23 cellular contexts compared by ENCODE assay signal in genomic region chr15:99142562-99142961, GRCh38. TPM values are rescaled to one million over a fixed set of nuclear protein-coding genes. Genes with fewer than 3 reads are reported as not detected.
A peak's percentile ranks its signal among the peaks of the same experiment; 100 is the strongest.
DNase-seq lines count a peak whose midpoint lies in the region; ATAC-seq, FAIRE-seq and TF ChIP-seq lines count a peak whose summit lies in the region.
"Had no signal": no experiment of that assay in that cellular context is flagged by ENCODE, and none has a peak within 500 bp of the region (broad histone marks: within the 10 kb centered on the region; RNA-seq: fewer than 3 reads in every experiment).

No MANE protein-coding gene starts in this region.

- peaks cover 3% of the 10 kb centered on the region for H3K27me3 Mint-ChIP-seq in nephron progenitor cell (ENCODE audit: low read depth, poor library complexity)
- H3K27me3 Mint-ChIP-seq: T-cell had no signal

- H3K9me3 ChIP-seq in right atrium auricular region (no peaks in the 10 kb centered on the region), transverse colon (no peaks in the 10 kb centered on the region), suprapubic skin (no peaks in the 10 kb centered on the region)
- H3K9me3 ChIP-seq: ascending aorta, BLaER1, pancreas, vagina had no signal

- peaks cover 8% of the 10 kb centered on the region for H3K36me3 ChIP-seq in right atrium auricular region
- H3K36me3 ChIP-seq in transverse colon = no peaks in the 10 kb centered on the region
- peaks cover 30% of the 10 kb centered on the region for H3K36me3 ChIP-seq in suprapubic skin
- H3K36me3 ChIP-seq: BLaER1, pancreas had no signal

- no peak for TF ChIP-seq EP300 in transverse colon (IDR thresholded peaks at IDR 0.05; ENCODE audit: low read depth)
- TF ChIP-seq EP300 in suprapubic skin (IDR thresholded peaks at IDR 0.05) = no peak

- no peak for ATAC-seq in Right ventricle myocardium inferior
- ATAC-seq: activated naive CD4-positive, alpha-beta T cell treated with anti-CD3 and anti-CD28 coated beads, Interleukin-2, amount 50 U/mL, for 72 hours; natural killer cell; T-cell had no signal

- WGBS in transverse colon (ENCODE audit: low coverage in 1 of 2), 2 donors = 78% methylated on average over 5 of the region's 5 CpGs; no CpG with 5 or more reads in 1 of the 2 donors
- 77% methylated on average over 5 of the region's 5 CpGs for WGBS in suprapubic skin

- H3K27ac Mint-ChIP-seq in nephron progenitor cell = peak overlapping the region; percentile 72
- H3K27ac Mint-ChIP-seq: activated naive CD4-positive, alpha-beta T cell treated with anti-CD3 and anti-CD28 coated beads, Interleukin-2, amount 50 U/mL, for 72 hours; natural killer cell; T-cell had no signal

- peaks cover 35% of the 10 kb centered on the region for H3K36me3 Mint-ChIP-seq in nephron progenitor cell (ENCODE audit: low read depth)
- H3K36me3 Mint-ChIP-seq: activated naive CD4-positive, alpha-beta T cell treated with anti-CD3 and anti-CD28 coated beads, Interleukin-2, amount 50 U/mL, for 72 hours; natural killer cell; T-cell had no signal

- no peak for FAIRE-seq in RCC 7860 (lab: Jason Lieb, UNC)
- FAIRE-seq: H54, TTC549 had no signal

- no peak overlapping the region for H3K4me3 ChIP-seq in right atrium auricular region
- no peak overlapping the region for H3K4me3 ChIP-seq in coronary artery
- H3K4me3 ChIP-seq in transverse colon = no peak overlapping the region
- H3K4me3 ChIP-seq in suprapubic skin = no peak overlapping the region
- H3K4me3 ChIP-seq: ascending aorta, BLaER1, pancreas, vagina had no signal

- TF ChIP-seq POLR2A in transverse colon (IDR thresholded peaks at IDR 0.05) (no peak), suprapubic skin (IDR thresholded peaks at IDR 0.05) (no peak)

- H3K27me3 ChIP-seq in right atrium auricular region (no peaks in the 10 kb centered on the region), transverse colon (no peaks in the 10 kb centered on the region), suprapubic skin (no peaks in the 10 kb centered on the region)
- H3K27me3 ChIP-seq: ascending aorta, BLaER1, pancreas, vagina had no signal

- H3K4me1 ChIP-seq in right atrium auricular region (peaks cover 0 to 19% of the 10 kb centered on the region in 2 donors), transverse colon (peaks cover 11 to 26% (median 17%) of the 10 kb centered on the region in 4 donors), suprapubic skin (peaks cover 8% of the 10 kb centered on the region)
- H3K4me1 ChIP-seq: BLaER1 had no signal

- no peaks in the 10 kb centered on the region for H3K9me3 Mint-ChIP-seq in nephron progenitor cell
- H3K9me3 Mint-ChIP-seq: activated naive CD4-positive, alpha-beta T cell treated with anti-CD3 and anti-CD28 coated beads, Interleukin-2, amount 50 U/mL, for 72 hours; natural killer cell; T-cell had no signal

- H3K4me1 Mint-ChIP-seq in nephron progenitor cell = peaks cover 34% of the 10 kb centered on the region
- H3K4me1 Mint-ChIP-seq: natural killer cell, T-cell had no signal

- H3K27ac ChIP-seq in right atrium auricular region = peak overlapping the region; percentile 9 to 66
- peak overlapping the region; percentile 7 to 10 for H3K27ac ChIP-seq in coronary artery
- H3K27ac ChIP-seq in transverse colon = peak overlapping the region; percentile 6 to 91 (median 79)
- no peak overlapping the region for H3K27ac ChIP-seq in suprapubic skin
- H3K27ac ChIP-seq: BLaER1, HL-60, pancreas, vagina had no signal

- in situ Hi-C loops in transverse colon (cut with MboI; ENCODE audit: low pct_ligation_motif_present in 1 of 4, low pct_unique_long_range_greater_than_20kb in 1 of 4, low sequenced_read_pairs in 3 of 4) = no loop called here

- DNase-seq in right atrium auricular region (ENCODE audit: low spot score) (no peak), Right ventricle myocardium inferior (ENCODE audit: missing footprints) (no peak), coronary artery (ENCODE audit: low spot score) (no peak), nephron progenitor cell (no peak), transverse colon (no peak), suprapubic skin (ENCODE audit: low spot score in 2 of 2) (no peak), cerebellum (ENCODE audit: low spot score) (no peak), RCC 7860 (ENCODE audit: low spot score) (no peak)
- DNase-seq: ACHN; activated CD4-positive, alpha-beta T cell treated with anti-CD3 and anti-CD28 coated beads for 4 hours; effector CD8-positive, alpha-beta T cell; IMR-90; natural killer cell; NCI-H2171 treated with DMSO at 0.1 percent for 48 hours; pancreas; T-cell had no signal

- intact Hi-C loops in Right ventricle myocardium inferior (cut with DNase I) (loop anchor here (2.0 kb wide), 1 partner anchor 36 kb away; no protein-coding TSS in a partner anchor), transverse colon (cut with DNase I; ENCODE audit: low total_unique reads) (loop anchor here (5.0 kb wide), 1 partner anchor 125 kb away; no protein-coding TSS in a partner anchor)

- TF ChIP-seq CTCF in right atrium auricular region (IDR thresholded peaks at IDR 0.05) (no peak), coronary artery (IDR thresholded peaks at IDR 0.05) (no peak), nephron progenitor cell (IDR thresholded peaks at IDR 0.05) (no peak), transverse colon (IDR thresholded peaks at IDR 0.05) (no peak), suprapubic skin (IDR thresholded peaks at IDR 0.05) (no peak)

- H3K4me3 Mint-ChIP-seq in nephron progenitor cell = no peak overlapping the region
- H3K4me3 Mint-ChIP-seq: natural killer cell, T-cell had no signal

RNA-seq across cellular contexts. Expression of gene SYNM, which starts 37.7 kb away (rescaled TPM):
- total RNA-seq in right atrium auricular region (100 to 1,000 TPM; 211 to 258 TPM), Right ventricle myocardium inferior (311 TPM), transverse colon (100 to 1,000 TPM in 2 of 4 donors, 10 to 100 TPM in 2; 98.3 to 414 (median 158) TPM), suprapubic skin (10 to 100 TPM in 2 of 4 donors, 1 to 10 TPM in 2; 6.7 to 20.3 (median 10.7) TPM), cerebellum (11.9 TPM)
